Comparison of ENCODE assay signal across 8 cellular contexts in the genomic region with DNA sequence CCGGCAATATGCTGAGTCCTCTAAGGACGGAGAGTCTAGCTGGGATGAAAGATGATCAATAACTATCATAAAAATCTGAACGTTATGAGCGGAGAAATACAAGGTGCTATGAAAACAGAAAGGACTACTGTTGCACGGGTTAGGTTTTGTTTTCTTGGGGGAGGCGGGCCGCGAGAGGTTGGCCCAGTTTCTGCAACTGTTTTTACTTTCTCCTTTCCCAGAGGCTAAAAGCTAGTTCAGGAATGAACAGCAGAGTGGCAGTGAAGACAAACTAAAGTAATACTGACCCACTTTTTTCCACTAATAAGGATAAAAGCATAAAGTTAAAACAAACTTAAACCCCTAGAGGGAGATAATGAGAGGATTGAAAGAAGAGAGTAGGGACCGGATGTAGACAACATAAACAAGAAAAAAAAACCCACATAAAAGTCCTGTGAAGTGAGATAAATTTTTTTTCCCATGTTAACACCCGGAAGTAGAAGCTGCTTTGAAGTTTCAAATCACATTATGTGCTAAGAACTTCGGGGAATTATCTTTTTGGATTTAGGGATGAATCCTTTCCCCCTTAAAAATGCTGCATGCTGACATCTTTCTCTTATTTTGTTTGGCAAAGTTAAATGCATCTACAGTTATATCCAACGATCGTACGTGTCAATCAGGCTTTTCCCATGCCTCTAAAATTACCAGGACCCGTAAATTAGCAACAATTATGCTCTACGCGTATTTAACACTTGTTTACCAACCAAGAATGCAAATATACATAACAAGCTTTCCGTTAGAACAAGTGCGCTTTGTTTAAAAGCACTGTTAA. TPM values are rescaled to one million over a fixed set of nuclear protein-coding genes. Genes with fewer than 3 reads are reported as not detected.
DNase-seq lines count a peak whose midpoint lies in the region; ATAC-seq, FAIRE-seq and TF ChIP-seq lines count a peak whose summit lies in the region.

No MANE protein-coding gene starts in this region.

- no peak for TF ChIP-seq POLR2A in body of pancreas (IDR thresholded peaks at IDR 0.05)

- peak; percentile 24 for ATAC-seq in GM21390 (IDR thresholded peaks at IDR 0.05; ENCODE audit: unreplicated experiment)
- peak; percentile 6 for ATAC-seq in body of pancreas

- H3K4me3 ChIP-seq in body of pancreas (peak overlapping the region; percentile 40 to 51), iPS-18a (ENCODE audit: low read length) (peak overlapping the region; percentile 73), skeletal muscle tissue (ENCODE audit: low read length in 3 of 3) (peak overlapping the region; percentile 72 to 97 (median 88))

- peak; percentile 18 for TF ChIP-seq RAD21 in Ishikawa (IDR thresholded peaks at IDR 0.05; ENCODE audit: low read depth)

- WGBS in body of pancreas, 2 donors, result 3 to 4% methylated on average over 19 of the region's 19 CpGs

- TF ChIP-seq EP300 in Ishikawa (IDR thresholded peaks at IDR 0.05; ENCODE audit: borderline replicate concordance), result no peak

- peaks cover 16% of the 10 kb centered on the region for H3K4me1 ChIP-seq in body of pancreas
- H3K4me1 ChIP-seq in iPS-18a (ENCODE audit: control insufficient read depth, low read depth, low read length), result peaks cover 40% of the 10 kb centered on the region
- H3K4me1 ChIP-seq in skeletal muscle tissue (ENCODE audit: control insufficient read depth in 3 of 3, insufficient read depth in 3 of 3, low read length in 3 of 3), result peaks cover 4 to 9% (median 9%) of the 10 kb centered on the region in 3 donors

- H3K9ac ChIP-seq in iPS-18a (ENCODE audit: low read length), result peak overlapping the region; percentile 40
- peak overlapping the region; percentile 77 to 81 (median 79) for H3K9ac ChIP-seq in skeletal muscle tissue (ENCODE audit: low read depth in 1 of 3, low read length in 3 of 3)

- H3K27me3 ChIP-seq in body of pancreas (no peaks in the 10 kb centered on the region), iPS-18a (ENCODE audit: control insufficient read depth, insufficient read depth, low read length) (peaks cover 7% of the 10 kb centered on the region), skeletal muscle tissue (ENCODE audit: control insufficient read depth in 3 of 3, insufficient read depth in 3 of 3, low read length in 3 of 3) (no peaks in the 10 kb centered on the region)

- no peak for DNase-seq in D721Med (ENCODE audit: insufficient read length, low spot score)
- DNase-seq in SK-N-DZ (ENCODE audit: low spot score), result peak; percentile 38
- peak; percentile 13 to 47 (median 24) for DNase-seq in body of pancreas
- DNase-seq in NCI-H128 (lab: John Stamatoyannopoulos, UW; ENCODE audit: unreplicated experiment), result no peak

- intact Hi-C loops in body of pancreas (cut with DNase I), result no loop called here

- peak overlapping the region; percentile 54 to 98 (median 97) for H3K27ac ChIP-seq in body of pancreas
- no peak overlapping the region for H3K27ac ChIP-seq in iPS-18a (ENCODE audit: low read length)
- H3K27ac ChIP-seq in skeletal muscle tissue (ENCODE audit: low read depth, low read length), result peak overlapping the region; percentile 96

- TF ChIP-seq CTCF in D721Med (IDR thresholded peaks at IDR 0.05; ENCODE audit: insufficient read depth, missing control alignments), result peak; percentile 24
- TF ChIP-seq CTCF in body of pancreas (IDR thresholded peaks at IDR 0.05), result peak in 4 of 7 experiments; percentile 12 to 40 (median 36)

- no peak for FAIRE-seq in D721Med (lab: Jason Lieb, UNC)

- H3K9me3 ChIP-seq in body of pancreas (no peaks in the 10 kb centered on the region), iPS-18a (ENCODE audit: control insufficient read depth, low read depth, low read length) (no peaks in the 10 kb centered on the region), skeletal muscle tissue (ENCODE audit: control insufficient read depth in 3 of 3, low read length in 3 of 3) (no peaks in the 10 kb centered on the region)

- H3K36me3 ChIP-seq in body of pancreas (replicated peaks in 1 of 2; ENCODE audit: insufficient read depth in 1 of 2, low read depth in 2 of 2), result no peaks in the 10 kb centered on the region
- H3K36me3 ChIP-seq in iPS-18a (ENCODE audit: control insufficient read depth, low read depth, low read length), result no peaks in the 10 kb centered on the region
- H3K36me3 ChIP-seq in skeletal muscle tissue (ENCODE audit: control insufficient read depth in 3 of 3, insufficient read depth in 3 of 3, low read length in 3 of 3), result no peaks in the 10 kb centered on the region

TF ChIP-seq in Ishikawa, 13 proteins besides CTCF, POLR2A, EP300 and RAD21:
- TF ChIP-seq, protein P1, sequence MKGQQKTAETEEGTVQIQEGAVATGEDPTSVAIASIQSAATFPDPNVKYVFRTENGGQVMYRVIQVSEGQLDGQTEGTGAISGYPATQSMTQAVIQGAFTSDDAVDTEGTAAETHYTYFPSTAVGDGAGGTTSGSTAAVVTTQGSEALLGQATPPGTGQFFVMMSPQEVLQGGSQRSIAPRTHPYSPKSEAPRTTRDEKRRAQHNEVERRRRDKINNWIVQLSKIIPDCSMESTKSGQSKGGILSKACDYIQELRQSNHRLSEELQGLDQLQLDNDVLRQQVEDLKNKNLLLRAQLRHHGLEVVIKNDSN (IDR thresholded peaks at IDR 0.05), result no peak
- TF ChIP-seq REST (IDR thresholded peaks at IDR 0.05; ENCODE audit: low read depth) (no peak), EGR1 (IDR thresholded peaks at IDR 0.05) (no peak), NFIC (IDR thresholded peaks at IDR 0.05) (no peak), YY1 (IDR thresholded peaks at IDR 0.05; ENCODE audit: low read depth) (no peak), FOXM1 (IDR thresholded peaks at IDR 0.05; ENCODE audit: borderline replicate concordance, low read depth) (no peak), CREB1 (IDR thresholded peaks at IDR 0.05; ENCODE audit: low read depth) (no peak), MAX (IDR thresholded peaks at IDR 0.05) (no peak), TEAD4 (IDR thresholded peaks at IDR 0.05) (no peak), CEBPB (IDR thresholded peaks at IDR 0.05) (no peak), TAF1 (IDR thresholded peaks at IDR 0.05; ENCODE audit: low read depth) (no peak), TCF12 (IDR thresholded peaks at IDR 0.05; ENCODE audit: low read depth) (no peak), ZBTB7A (IDR thresholded peaks at IDR 0.05; ENCODE audit: low read depth) (no peak)
TF ChIP-seq in Ishikawa: peak in this region for 0.

RNA-seq across cellular contexts. Expression of gene CDK17, which starts 1.0 kb away (rescaled TPM):
- polyA plus RNA-seq in SK-N-DZ (2014; cell fraction: cytosol; rRNA removed), result 18.0 and 26.2 TPM in 2 replicates
- polyA plus RNA-seq in SK-N-DZ (2014; cell fraction: nucleus; rRNA removed), result 14.4 and 14.6 TPM in 2 replicates
- total RNA-seq in body of pancreas, result 10 to 100 TPM; 17.5 to 29.8 TPM
- total RNA-seq in skeletal muscle tissue, result 42.8 TPM

Comparison
In these comparisons a context has a peak if more than half of its experiments do, and no peak if none do; other contexts are left out.
1. DNase-seq: peak in SK-N-DZ (single experiment) and body of pancreas (4 of 4); none in D721Med (single experiment) and NCI-H128 (single experiment).
2. Peak in every context shown above with its lines, with median percentiles within 50 percentile points of each other: H3K4me3 ChIP-seq.